ENCODE assay signal across 11 cellular contexts in the genomic region with DNA sequence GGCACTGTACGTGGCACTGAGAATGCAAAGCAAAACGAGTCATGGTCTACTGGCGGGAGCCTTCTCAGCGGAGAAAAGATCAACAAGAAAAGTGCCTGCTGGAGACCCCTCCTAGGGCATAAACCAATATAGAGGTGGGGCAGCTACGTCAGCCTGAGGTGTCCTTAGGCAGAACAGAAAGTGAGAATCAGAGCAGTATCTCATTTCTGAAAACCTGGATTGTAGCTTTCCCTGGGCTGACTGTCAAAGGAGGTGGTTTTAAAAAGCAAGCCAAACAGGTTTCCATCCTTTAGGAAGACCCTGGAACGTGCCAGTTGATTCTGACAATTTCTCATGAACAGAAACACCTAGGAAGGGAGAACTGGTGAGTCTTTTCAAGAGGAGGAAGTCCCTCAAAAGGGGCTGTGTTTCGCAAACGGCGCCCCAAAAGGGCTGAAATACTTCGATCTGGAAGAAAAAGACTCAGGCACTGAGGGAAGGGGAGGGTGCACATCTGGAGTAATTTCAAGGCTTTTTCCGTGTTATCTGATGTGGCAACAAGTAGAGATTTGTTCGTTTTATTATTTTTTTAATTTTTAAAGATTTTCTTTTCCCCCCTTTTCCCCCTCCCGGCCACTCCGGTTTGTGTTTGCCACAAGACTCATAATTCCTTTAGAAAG. TPM values are rescaled to one million over a fixed set of nuclear protein-coding genes. Genes with fewer than 3 reads are reported as not detected.
A peak's percentile ranks its signal among the peaks of the same experiment; 100 is the strongest.
DNase-seq lines count a peak whose midpoint lies in the region; FAIRE-seq and TF ChIP-seq lines count a peak whose summit lies in the region.
"Not testable (repeated sequence)": the region's sequence is repeated elsewhere in the genome, so short reads cannot be mapped to it uniquely, and the experiment has no call there.
"Had no signal": no experiment of that assay in that cellular context is flagged by ENCODE, and none has a peak within 500 bp of the region (broad histone marks: within the 10 kb centered on the region; RNA-seq: fewer than 3 reads in every experiment).

No MANE protein-coding gene starts in this region.

- not testable (repeated sequence) for H3K27ac ChIP-seq in MM.1S (ENCODE audit: low read length); H1 (ENCODE audit: low read depth, low read length)
- H3K27ac ChIP-seq in prostate gland (peak overlapping the region in 1 of 2 donors; percentile 27), tibial artery (peak overlapping the region in 1 of 2 donors; percentile 37)

- TF ChIP-seq CTCF in MM.1S (IDR thresholded peaks at IDR 0.05; ENCODE audit: low read length); H1 (IDR thresholded peaks at IDR 0.05; ENCODE audit: control extremely low read depth in 1 of 3, insufficient read depth in 1 of 3, low read depth in 1 of 3, low read length in 3 of 3); prostate gland (IDR thresholded peaks at IDR 0.05); tibial artery (IDR thresholded peaks at IDR 0.05): not testable (repeated sequence)

- H3K23me2 ChIP-seq in H1 (ENCODE audit: low read depth, low read length), result not testable (repeated sequence)

- H3K9me3 ChIP-seq in MM.1S (replicated peaks; ENCODE audit: insufficient read depth, low read length); H1 (ENCODE audit: insufficient read depth in 2 of 2, low read depth in 1 of 2, low read length in 1 of 2); prostate gland; tibial artery: not testable (repeated sequence)

- intact Hi-C loops in prostate gland (cut with DNase I); tibial artery (cut with DNase I; ENCODE audit: low total_unique reads): not testable (repeated sequence)

- not testable (repeated sequence) for H3K27me3 Mint-ChIP-seq in activated naive CD4-positive, alpha-beta T cell treated with anti-CD3 and anti-CD28 coated beads, Interleukin-2, amount 50 U/mL, for 24 hours

- not testable (repeated sequence) for H4K20me1 ChIP-seq in MM.1S (ENCODE audit: insufficient read depth, low read length); H1 (replicated peaks in 1 of 2; ENCODE audit: control insufficient read depth in 1 of 2, insufficient read depth in 2 of 2, low read length in 2 of 2)

- not testable (repeated sequence) for H3K4me1 ChIP-seq in MM.1S (ENCODE audit: low read length); H1 (replicated peaks in 1 of 4; ENCODE audit: control insufficient read depth in 3 of 4, insufficient read depth in 4 of 4, low read length in 3 of 4); prostate gland (replicated peaks); tibial artery

- not testable (repeated sequence) for H4K5ac ChIP-seq in H1 (ENCODE audit: insufficient read length, low read depth, low read length)

- H2BK5ac ChIP-seq in H1 (ENCODE audit: low read depth, low read length), result not testable (repeated sequence)

- not testable (repeated sequence) for FAIRE-seq in H1 (lab: Jason Lieb, UNC)

- POLR2A ChIA-PET in H1 (lab: Charles Lee; ENCODE audit: partially characterized antibody), result not testable (repeated sequence)

- H3K4ac ChIP-seq in H1 (replicated peaks; ENCODE audit: insufficient read length, low read depth, low read length), result not testable (repeated sequence)

- not testable (repeated sequence) for H3F3A ChIP-seq in MM.1S (ENCODE audit: insufficient read depth, low read length)

- not testable (repeated sequence) for H3K27me3 ChIP-seq in MM.1S (replicated peaks; ENCODE audit: insufficient read depth, low read length); H1 (replicated peaks in 1 of 4; ENCODE audit: control insufficient read depth in 3 of 4, extremely low read depth in 1 of 4, insufficient read depth in 3 of 4, low read length in 3 of 4); prostate gland (replicated peaks; ENCODE audit: insufficient read depth); tibial artery

- H3K9ac ChIP-seq in MM.1S (ENCODE audit: low read length); H1 (replicated peaks in 1 of 4; ENCODE audit: extremely low read depth in 1 of 4, low read depth in 3 of 4, low read length in 3 of 4): not testable (repeated sequence)

- not testable (repeated sequence) for H3K4me1 Mint-ChIP-seq in activated naive CD4-positive, alpha-beta T cell treated with anti-CD3 and anti-CD28 coated beads, Interleukin-2, amount 50 U/mL, for 24 hours

- not testable (repeated sequence) for H3K79me1 ChIP-seq in H1 (ENCODE audit: low read depth, low read length)

- not testable (repeated sequence) for H3K14ac ChIP-seq in H1 (ENCODE audit: insufficient read length)

- H3K36me3 ChIP-seq in MM.1S (replicated peaks; ENCODE audit: insufficient read depth, low read length); H1 (ENCODE audit: control insufficient read depth in 2 of 4, insufficient read depth in 4 of 4, low read length in 3 of 4); prostate gland; tibial artery: not testable (repeated sequence)

- H2BK15ac ChIP-seq in H1 (ENCODE audit: low read length), result not testable (repeated sequence)

- H3K4me2 ChIP-seq in MM.1S (ENCODE audit: low read depth, low read length), result peak overlapping the region; percentile 52; the same call in 1 of the 2 replicates
- H3K4me2 ChIP-seq in H1 (ENCODE audit: insufficient read depth in 1 of 2, low read depth in 2 of 2, low read length in 2 of 2), result peak overlapping the region; percentile 49 to 57; a peak in 3 of 4 replicates

- H3K4me3 Mint-ChIP-seq in activated naive CD4-positive, alpha-beta T cell treated with anti-CD3 and anti-CD28 coated beads, Interleukin-2, amount 50 U/mL, for 24 hours, result peak overlapping the region; percentile 87

- H2BK120ac ChIP-seq in H1 (replicated peaks; ENCODE audit: low read depth, low read length), result not testable (repeated sequence)

- H4K91ac ChIP-seq in H1 (replicated peaks; ENCODE audit: insufficient read length, low read length), result not testable (repeated sequence)

- not testable (repeated sequence) for H3K23ac ChIP-seq in H1 (ENCODE audit: insufficient read length)

- CTCF ChIA-PET in H1 (lab: Charles Lee; ENCODE audit: partially characterized antibody), result not testable (repeated sequence)

- TF ChIP-seq POLR2A in H1 (IDR thresholded peaks at IDR 0.05; ENCODE audit: control extremely low read depth in 1 of 2, low read depth in 2 of 2, low read length in 2 of 2); prostate gland (IDR thresholded peaks at IDR 0.05): not testable (repeated sequence)

- H3K4me3 ChIP-seq in MM.1S (ENCODE audit: low read length), result peak overlapping the region; percentile 31; the same call in 1 of the 2 replicates
- peak overlapping the region; percentile 11 to 47 (median 22); a peak in 5 of 8 replicates for H3K4me3 ChIP-seq in H1 (ENCODE audit: extremely low read depth in 1 of 4, insufficient read depth in 2 of 4, low read depth in 3 of 4, low read length in 4 of 4)
- H3K4me3 ChIP-seq in prostate gland, result peak overlapping the region; percentile 16 to 18
- peak overlapping the region; percentile 30 to 40 for H3K4me3 ChIP-seq in tibial artery

- H2AK5ac ChIP-seq in H1 (ENCODE audit: low read depth, low read length), result not testable (repeated sequence)

- H3K9me2 ChIP-seq in MM.1S (replicated peaks; ENCODE audit: insufficient read depth, low read length), result not testable (repeated sequence)

- H3K27ac Mint-ChIP-seq in activated naive CD4-positive, alpha-beta T cell treated with anti-CD3 and anti-CD28 coated beads, Interleukin-2, amount 50 U/mL, for 24 hours, result peak overlapping the region; percentile 90

- not testable (repeated sequence) for H2BK20ac ChIP-seq in H1 (ENCODE audit: low read length)

- not testable (repeated sequence) for H3K79me2 ChIP-seq in MM.1S (ENCODE audit: low read length); H1 (ENCODE audit: control insufficient read depth in 1 of 2, insufficient read depth in 2 of 2, low read length in 2 of 2)

- H3K56ac ChIP-seq in H1 (replicated peaks; ENCODE audit: insufficient read length, low read depth, low read length), result not testable (repeated sequence)

- H3K9me3 Mint-ChIP-seq in activated naive CD4-positive, alpha-beta T cell treated with anti-CD3 and anti-CD28 coated beads, Interleukin-2, amount 50 U/mL, for 24 hours, result not testable (repeated sequence)

- peak; percentile 4 for DNase-seq in ELF-1 (ENCODE audit: low read depth, low spot score)
- peak; percentile 14 for DNase-seq in MM.1S
- DNase-seq in activated CD4-positive, alpha-beta T cell treated with anti-CD3 and anti-CD28 coated beads for 48 hours, result peak; percentile 10
- not testable (repeated sequence) for DNase-seq in H1 (ENCODE audit: low read depth in 1 of 2, low spot score in 2 of 2); tibial artery
- peak; percentile 0 for DNase-seq in left kidney (ENCODE audit: low read depth, low spot score)
- DNase-seq in prostate gland (ENCODE audit: low spot score), result peak; percentile 13

- 23% methylated on average over 10 of the region's 14 CpGs; no CpG with 5 or more reads in 1 of the 2 experiments for WGBS in H1 (ENCODE audit: extremely low coverage in 1 of 2, insufficient coverage in 1 of 2, insufficient read length in 1 of 2, insufficient replicate concordance in 2 of 2, low coverage in 1 of 2, low lambda C conversion rate in 2 of 2, missing lambda C conversion rate in 1 of 2), 2 experiments
- WGBS in prostate gland, result 12% methylated on average over 10 of the region's 14 CpGs

- H4K8ac ChIP-seq in H1 (ENCODE audit: extremely low read depth, insufficient read depth, low read length), result not testable (repeated sequence)

- not testable (repeated sequence) for H2AFZ ChIP-seq in MM.1S (ENCODE audit: low read length); H1 (ENCODE audit: low read length)

- H3K18ac ChIP-seq in H1 (ENCODE audit: extremely low read depth, low read length), result not testable (repeated sequence)

- TF ChIP-seq RAD21 in H1 (IDR thresholded peaks at IDR 0.05 in 1 of 2, conservative IDR thresholded peaks at IDR 0.05 in 1 of 2; ENCODE audit: low read depth in 2 of 2, low read length in 2 of 2), result not testable (repeated sequence)

- TF ChIP-seq EP300 in H1 (IDR thresholded peaks at IDR 0.05; ENCODE audit: borderline replicate concordance in 1 of 2, low read depth in 2 of 2, low read length in 2 of 2), result not testable (repeated sequence)

- H2BK12ac ChIP-seq in H1 (ENCODE audit: low read depth, low read length), result not testable (repeated sequence)

- H3K36me3 Mint-ChIP-seq in activated naive CD4-positive, alpha-beta T cell treated with anti-CD3 and anti-CD28 coated beads, Interleukin-2, amount 50 U/mL, for 24 hours, result not testable (repeated sequence)

RNA-seq across cellular contexts. Expression of a gene that starts 22.5 kb away (rescaled TPM):
- 0.58 and 1.9 TPM in 2 replicates for total RNA-seq in H1 (2021; fragmentation: NEBNext Ultra II Directional; extraction: Animal tissue kit (Norgen Biotek cat#: 25700))
- polyA plus RNA-seq in H1 (2011; rRNA removed), result not detected in 2 replicates
- not detected for polyA plus RNA-seq in H1 (2011; cell fraction: cytosol; rRNA removed)
- polyA plus RNA-seq in H1 (2011; cell fraction: nucleus; rRNA removed), result not detected
- not detected in 4 replicates for polyA plus RNA-seq in H1 (2012, experiment 1 of 2)
- not detected for polyA plus RNA-seq in H1 (2012, experiment 2 of 2)
- polyA plus RNA-seq in H1 (2013, experiment 1 of 2), result not detected
- not detected for polyA plus RNA-seq in H1 (2013, experiment 2 of 2)
- not detected in 2 replicates for polyA minus RNA-seq in H1 (2011; rRNA and poly(A)+ RNA removed)
- not detected for polyA minus RNA-seq in H1 (2011; cell fraction: cytosol; rRNA and poly(A)+ RNA removed)
- polyA minus RNA-seq in H1 (2011; cell fraction: nucleus; rRNA and poly(A)+ RNA removed), result not detected
- not detected for total RNA-seq in prostate gland
- total RNA-seq: Daoy, heart left ventricle, left lobe of liver had no signal
- polyA plus RNA-seq: heart left ventricle had no signal
